In the genomic region with DNA sequence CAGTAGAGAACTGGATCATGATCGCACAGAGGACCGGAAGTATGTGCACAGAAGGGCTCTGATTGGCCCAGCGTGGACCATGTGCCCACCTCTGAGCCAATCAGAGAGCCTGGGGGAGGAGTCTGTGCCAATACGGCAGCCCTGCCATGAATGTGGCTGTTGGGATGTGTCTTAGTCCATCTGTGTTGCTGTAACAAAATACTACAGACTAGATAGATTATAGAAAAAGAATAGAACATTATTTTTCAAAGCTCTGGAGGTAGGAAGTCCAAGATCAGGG, we compare ENCODE assay signal across 1 cellular context.
TF ChIP-seq lines count a peak whose summit lies in the region.

No MANE protein-coding gene starts in this region.

TF ChIP-seq in IMR-90, 13 proteins besides CTCF, POLR2A, EP300 and RAD21:
- TF ChIP-seq MAZ (IDR thresholded peaks at IDR 0.05; ENCODE audit: borderline replicate concordance, low read depth, low read length) (no peak), MAFK (IDR thresholded peaks at IDR 0.05; ENCODE audit: low read depth, low read length) (no peak), RFX5 (IDR thresholded peaks at IDR 0.05; ENCODE audit: low read depth, low read length) (no peak)
- TF ChIP-seq, protein P1, sequence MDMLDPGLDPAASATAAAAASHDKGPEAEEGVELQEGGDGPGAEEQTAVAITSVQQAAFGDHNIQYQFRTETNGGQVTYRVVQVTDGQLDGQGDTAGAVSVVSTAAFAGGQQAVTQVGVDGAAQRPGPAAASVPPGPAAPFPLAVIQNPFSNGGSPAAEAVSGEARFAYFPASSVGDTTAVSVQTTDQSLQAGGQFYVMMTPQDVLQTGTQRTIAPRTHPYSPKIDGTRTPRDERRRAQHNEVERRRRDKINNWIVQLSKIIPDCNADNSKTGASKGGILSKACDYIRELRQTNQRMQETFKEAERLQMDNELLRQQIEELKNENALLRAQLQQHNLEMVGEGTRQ (IDR thresholded peaks at IDR 0.05; ENCODE audit: low read depth, low read length): peak; percentile 55; the same call in 1 of the 2 replicates
